ENCODE assay signal across 23 cellular contexts in the genomic region with DNA sequence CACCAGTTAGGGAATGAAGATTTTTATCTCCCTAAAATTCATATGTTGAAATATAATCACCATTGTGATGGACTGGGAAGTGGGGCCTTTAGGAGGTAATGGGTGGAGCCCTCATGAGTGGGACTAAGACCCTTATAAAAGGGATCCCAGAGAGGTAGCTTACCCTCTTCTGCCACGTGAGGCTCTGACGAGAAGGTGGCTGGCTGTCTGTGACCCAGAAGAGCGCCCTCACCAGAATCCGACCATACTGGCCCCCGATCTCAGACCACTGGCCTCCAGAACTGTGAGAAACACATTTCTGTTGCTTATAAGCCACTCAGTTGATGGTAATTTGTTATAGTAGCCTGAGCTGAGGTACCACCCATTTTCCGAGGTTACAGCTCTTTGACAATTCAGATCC. TPM values are rescaled to one million over a fixed set of nuclear protein-coding genes. Genes with fewer than 3 reads are reported as not detected.
DNase-seq lines count a peak whose midpoint lies in the region; TF ChIP-seq lines count a peak whose summit lies in the region.
"Had no signal": no experiment of that assay in that cellular context is flagged by ENCODE, and none has a peak within 500 bp of the region (broad histone marks: within the 10 kb centered on the region; RNA-seq: fewer than 3 reads in every experiment).

No MANE protein-coding gene starts in this region.

- H3K9me3 Mint-ChIP-seq in H9 (no peaks in the 10 kb centered on the region), endodermal cell (no peaks in the 10 kb centered on the region), neural progenitor cell (peaks cover under 1% of the 10 kb centered on the region)
- H3K9me3 Mint-ChIP-seq: CD4-positive, alpha-beta T cell; CD8-positive, alpha-beta memory T cell had no signal

- H3K9me3 ChIP-seq in H9 (ENCODE audit: control insufficient read depth, low read depth, low read length) (no peaks in the 10 kb centered on the region), endodermal cell (ENCODE audit: control insufficient read depth, low read length) (no peaks in the 10 kb centered on the region), iPS DF 6.9 (ENCODE audit: control insufficient read depth, insufficient read depth, low read length) (no peaks in the 10 kb centered on the region), neural progenitor cell (ENCODE audit: low read depth) (no peaks in the 10 kb centered on the region), SJCRH30 (replicated peaks) (0 out of 2 replicates have a peak, but pooled peaks cover 2% of the 10 kb centered on the region)
- H3K9me3 ChIP-seq: A549; BE2C; BLaER1 treated with 17β-estradiol and CSF1 and Interleukin-3, amounts not matched to agents 10 nM and 100 nM; HAP-1 had no signal

- no peaks in the 10 kb centered on the region for H4K20me1 ChIP-seq in H9 (ENCODE audit: control insufficient read depth, insufficient read depth, insufficient read length)
- no peaks in the 10 kb centered on the region for H4K20me1 ChIP-seq in neural progenitor cell (ENCODE audit: low read depth)
- H4K20me1 ChIP-seq: BLaER1 treated with 17β-estradiol and CSF1 and Interleukin-3, amounts not matched to agents 10 nM and 100 nM had no signal

- no peak overlapping the region for H4K8ac ChIP-seq in H9 (replicated peaks; ENCODE audit: insufficient read length, low read depth, low read length)

- 0 out of 3 replicates have a peak, but pooled peaks have one; percentile 28 for TF ChIP-seq CTCF in H9 (conservative IDR thresholded peaks at IDR 0.05)
- peak; percentile 14 for TF ChIP-seq CTCF in endodermal cell (conservative IDR thresholded peaks at IDR 0.05)
- no peak for TF ChIP-seq CTCF in neural progenitor cell (IDR thresholded peaks at IDR 0.05)

- H3K9ac ChIP-seq in H9 (ENCODE audit: extremely low read depth, insufficient read length, low read length) (no peak overlapping the region), endodermal cell (ENCODE audit: extremely low read depth, low read length, poor library complexity, severe bottlenecking) (no peak overlapping the region), neural progenitor cell (no peak overlapping the region)
- H3K9ac ChIP-seq: BLaER1 treated with 17β-estradiol and CSF1 and Interleukin-3, amounts not matched to agents 10 nM and 100 nM had no signal

- H3K23ac ChIP-seq in H9 (ENCODE audit: insufficient read length, low read depth, low read length), result no peak overlapping the region

- H4K5ac ChIP-seq in H9 (ENCODE audit: insufficient read length, low read depth, low read length), result no peak overlapping the region

- no CpG with 5 or more reads among the region's 6 CpGs for WGBS in H9 (ENCODE audit: extremely low coverage, insufficient read length, low lambda C conversion rate)
- WGBS in endodermal cell (ENCODE audit: insufficient coverage in 1 of 2, insufficient read length in 1 of 2), 2 experiments, result 77 to 81% methylated on average over 6 of the region's 6 CpGs
- WGBS in iPS DF 6.9 (ENCODE audit: insufficient coverage, insufficient read length), result no CpG with 5 or more reads among the region's 6 CpGs

- no peak overlapping the region for H2BK5ac ChIP-seq in H9 (ENCODE audit: insufficient read length, low read length)

- H3K36me3 ChIP-seq in endodermal cell (ENCODE audit: control insufficient read depth, insufficient read depth, low read length) (no peaks in the 10 kb centered on the region), iPS DF 6.9 (ENCODE audit: control insufficient read depth, insufficient read depth, low read length) (no peaks in the 10 kb centered on the region), neural progenitor cell (no peaks in the 10 kb centered on the region), SJCRH30 (no peaks in the 10 kb centered on the region)
- H3K36me3 ChIP-seq: BE2C; BLaER1 treated with 17β-estradiol and CSF1 and Interleukin-3, amounts not matched to agents 10 nM and 100 nM; HAP-1 had no signal

- no peak overlapping the region for H3K14ac ChIP-seq in H9 (ENCODE audit: insufficient read depth, low read length)

- no peak overlapping the region for H3T11ph ChIP-seq in H9 (ENCODE audit: low read length)

- H3K4me3 Mint-ChIP-seq in H9 (no peak overlapping the region), endodermal cell (no peak overlapping the region), neural progenitor cell (no peak overlapping the region)
- H3K4me3 Mint-ChIP-seq: CD14-positive monocyte; CD4-positive, alpha-beta T cell; CD8-positive, alpha-beta memory T cell; HFFc6 had no signal

- no peak overlapping the region for H3K56ac ChIP-seq in H9 (ENCODE audit: insufficient read length, low read depth, low read length)

- H4K91ac ChIP-seq in H9 (ENCODE audit: insufficient read length, low read depth, low read length), result no peak overlapping the region

- H3K27me3 ChIP-seq in H9 (ENCODE audit: insufficient read depth, low read length), result no peaks in the 10 kb centered on the region
- no peaks in the 10 kb centered on the region for H3K27me3 ChIP-seq in endodermal cell (ENCODE audit: control insufficient read depth, insufficient read depth, low read length, poor library complexity, severe bottlenecking)
- H3K27me3 ChIP-seq in iPS DF 6.9 (ENCODE audit: control insufficient read depth, insufficient read depth, low read length), result no peaks in the 10 kb centered on the region
- H3K27me3 ChIP-seq in neural progenitor cell, result no peaks in the 10 kb centered on the region
- no peaks in the 10 kb centered on the region for H3K27me3 ChIP-seq in SJCRH30
- H3K27me3 ChIP-seq: BE2C; BLaER1 treated with 17β-estradiol and CSF1 and Interleukin-3, amounts not matched to agents 10 nM and 100 nM had no signal

- H3K36me3 Mint-ChIP-seq in H9 (ENCODE audit: insufficient read depth in 1 of 3, low read depth in 3 of 3) (no peaks in the 10 kb centered on the region), endodermal cell (ENCODE audit: low read depth) (no peaks in the 10 kb centered on the region), neural progenitor cell (no peaks in the 10 kb centered on the region)
- H3K36me3 Mint-ChIP-seq: CD14-positive monocyte; CD8-positive, alpha-beta memory T cell had no signal

- H3K27me3 Mint-ChIP-seq in H9 (ENCODE audit: low read depth), result no peaks in the 10 kb centered on the region; the same call in none of the 2 replicates
- H3K27me3 Mint-ChIP-seq in endodermal cell (ENCODE audit: insufficient read depth), result no peaks in the 10 kb centered on the region
- H3K27me3 Mint-ChIP-seq in neural progenitor cell (ENCODE audit: insufficient read depth, low read depth), result peaks cover 2% of the 10 kb centered on the region

- H3K27ac ChIP-seq in H9 (ENCODE audit: insufficient read length, low read depth, low read length) (no peak overlapping the region), endodermal cell (ENCODE audit: low read depth, low read length) (no peak overlapping the region), iPS DF 6.9 (ENCODE audit: low read length) (no peak overlapping the region), neural progenitor cell (no peak overlapping the region), SJCRH30 (no peak overlapping the region)
- H3K27ac ChIP-seq: A549; BLaER1 treated with 17β-estradiol and CSF1 and Interleukin-3, amounts not matched to agents 10 nM and 100 nM had no signal

- H3K4ac ChIP-seq in H9 (ENCODE audit: low read depth, low read length), result no peak overlapping the region

- H2BK15ac ChIP-seq in H9 (ENCODE audit: low read depth, low read length), result no peak overlapping the region

- H3K23me2 ChIP-seq in H9 (ENCODE audit: insufficient read length, low read depth, low read length, poor library complexity, severe bottlenecking), result no peaks in the 10 kb centered on the region

- H3K18ac ChIP-seq in H9 (ENCODE audit: insufficient read length, low read depth, low read length), result no peak overlapping the region

- H3F3A ChIP-seq in neural progenitor cell (ENCODE audit: low read depth), result no peaks in the 10 kb centered on the region

- H3K4me1 Mint-ChIP-seq in H9 (peaks cover 10 to 11% of the 10 kb centered on the region in 2 experiments), endodermal cell (peaks cover 5% of the 10 kb centered on the region), neural progenitor cell (peaks cover 6% of the 10 kb centered on the region)
- H3K4me1 Mint-ChIP-seq: CD14-positive monocyte; CD8-positive, alpha-beta memory T cell had no signal

- H3K79me2 ChIP-seq in H9 (ENCODE audit: insufficient read depth, low read length) (no peaks in the 10 kb centered on the region), neural progenitor cell (ENCODE audit: low read depth) (no peaks in the 10 kb centered on the region)

- H2BK20ac ChIP-seq in H9 (ENCODE audit: low read depth, low read length, poor library complexity, severe bottlenecking), result no peak overlapping the region

- no peaks in the 10 kb centered on the region for H3K79me1 ChIP-seq in H9 (ENCODE audit: insufficient read depth, low read depth, low read length, poor library complexity, severe bottlenecking)

- H2BK120ac ChIP-seq in H9 (ENCODE audit: low read depth, low read length, poor library complexity, severe bottlenecking), result peak overlapping the region; percentile 67

- H3K4me2 ChIP-seq in H9 (ENCODE audit: insufficient read depth, insufficient read length, low read length), result no peak overlapping the region
- no peak overlapping the region for H3K4me2 ChIP-seq in neural progenitor cell
- H3K4me2 ChIP-seq: A549; BLaER1 treated with 17β-estradiol and CSF1 and Interleukin-3, amounts not matched to agents 10 nM and 100 nM had no signal

- no peak overlapping the region for H2BK12ac ChIP-seq in H9 (ENCODE audit: insufficient read length, low read depth, low read length)

- DNase-seq in H9 (peak; percentile 52), endodermal cell (peak; percentile 56), iPS DF 6.9 (ENCODE audit: low read depth, low spot score) (peak; percentile 9), neural progenitor cell (ENCODE audit: low spot score) (no peak), amniotic stem cell (lab: John Stamatoyannopoulos, UW) (no peak), cortex of kidney (lab: John Stamatoyannopoulos, UW) (no peak), SJCRH30 (no peak)
- no peak for DNase-seq in activated CD4-positive, alpha-beta T cell treated with anti-CD3 and anti-CD28 coated beads, Interleukin-2, amount 50 U/mL, for 4 hours
- DNase-seq: 8988T; ACHN; AML-193; BE2C; CD4-positive, alpha-beta T cell; CD8-positive, alpha-beta memory T cell; DMS 273 treated with DMSO at 0.1 percent for 48 hours; DMS79; EL; GF-D8; HFFc6 had no signal

- H3K4me3 ChIP-seq in endodermal cell (ENCODE audit: low read length), result no peak overlapping the region
- no peak overlapping the region for H3K4me3 ChIP-seq in iPS DF 6.9 (ENCODE audit: low read length)
- no peak overlapping the region for H3K4me3 ChIP-seq in neural progenitor cell
- H3K4me3 ChIP-seq in SJCRH30, result no peak overlapping the region
- H3K4me3 ChIP-seq: A549; BLaER1 treated with 17β-estradiol and CSF1 and Interleukin-3, amounts not matched to agents 10 nM and 100 nM; HAP-1 had no signal

- H2AK5ac ChIP-seq in H9 (ENCODE audit: insufficient read length, low read length), result no peak overlapping the region

- H2AFZ ChIP-seq in H9 (ENCODE audit: low read length) (peak overlapping the region; percentile 84), neural progenitor cell (replicated peaks) (peak overlapping the region; percentile 12)

- H3K4me1 ChIP-seq in H9 (ENCODE audit: insufficient read depth, low read length), result peaks cover 5% of the 10 kb centered on the region
- H3K4me1 ChIP-seq in endodermal cell (ENCODE audit: control insufficient read depth, insufficient read depth, low read length), result no peaks in the 10 kb centered on the region
- H3K4me1 ChIP-seq in iPS DF 6.9 (ENCODE audit: control insufficient read depth, insufficient read depth, low read length), result no peaks in the 10 kb centered on the region
- no peaks in the 10 kb centered on the region for H3K4me1 ChIP-seq in neural progenitor cell
- no peaks in the 10 kb centered on the region for H3K4me1 ChIP-seq in SJCRH30
- H3K4me1 ChIP-seq: A549, BE2C, HAP-1 had no signal

- H3K27ac Mint-ChIP-seq in H9 (no peak overlapping the region), endodermal cell (no peak overlapping the region), neural progenitor cell (no peak overlapping the region)
- H3K27ac Mint-ChIP-seq: CD14-positive monocyte; CD4-positive, alpha-beta T cell; CD8-positive, alpha-beta memory T cell; HFFc6 had no signal

RNA-seq across cellular contexts. Expression of a gene that starts 27.7 kb away (rescaled TPM):
- total RNA-seq in H9 (2021), result 5.7 and 5.8 TPM in 2 replicates
- total RNA-seq in endodermal cell, result 1 to 10 TPM; 5.8 to 8.4 TPM
- polyA plus RNA-seq in endodermal cell (2013, experiment 1 of 2), result 8.8 TPM
- 8.4 TPM for polyA plus RNA-seq in endodermal cell (2013, experiment 2 of 2)
- 4.7 and 5.7 TPM in 2 replicates for total RNA-seq in neural progenitor cell (ENCODE audit: low replicate concordance)
- total RNA-seq in SJCRH30 (2014; rRNA removed; shearing (Covaris generic)), result 37.3 and 38.9 TPM in 2 replicates
- total RNA-seq: CD4-positive, alpha-beta T cell; HFFc6 had no signal
- polyA plus RNA-seq: CD14-positive monocyte had no signal

Comparison
In these comparisons a context has a peak if more than half of its experiments do, and no peak if none do; other contexts are left out.
1. DNase-seq: peak in H9 (single experiment), endodermal cell (single experiment) and iPS DF 6.9 (single experiment); none in neural progenitor cell (single experiment), amniotic stem cell (single experiment), cortex of kidney (single experiment), activated CD4-positive, alpha-beta T cell treated with anti-CD3 and anti-CD28 coated beads, Interleukin-2, amount 50 U/mL, for 4 hours (0 of 2) and SJCRH30 (0 of 2).